ENCODE assay signal across 10 cellular contexts in genomic region chr2:5690718-5691658, GRCh38. TPM values are rescaled to one million over a fixed set of nuclear protein-coding genes. Genes with fewer than 3 reads are reported as not detected.
DNase-seq lines count a peak whose midpoint lies in the region; ATAC-seq and TF ChIP-seq lines count a peak whose summit lies in the region.
"Had no signal": no experiment of that assay in that cellular context is flagged by ENCODE, and none has a peak within 500 bp of the region (broad histone marks: within the 10 kb centered on the region; RNA-seq: fewer than 3 reads in every experiment).

No MANE protein-coding gene starts in this region.

- peak overlapping the region; percentile 80 for H3K4me2 ChIP-seq in IMR-90 (ENCODE audit: low read depth, low read length)

- peak overlapping the region; percentile 90; the same call in 1 of the 2 replicates for H3K23ac ChIP-seq in IMR-90 (ENCODE audit: low read depth, low read length)

- no peaks in the 10 kb centered on the region for H3K36me3 ChIP-seq in IMR-90 (ENCODE audit: control insufficient read depth, insufficient read depth, low read length)

- H3K27ac ChIP-seq in AG04450 (ENCODE audit: low read depth, low read length) (peak overlapping the region; percentile 61), IMR-90 (ENCODE audit: insufficient read depth, low read length) (peak overlapping the region; percentile 77)

- H3K4me3 ChIP-seq in AG04450 (ENCODE audit: low read depth, low read length), result peak overlapping the region; percentile 78
- H3K4me3 ChIP-seq in IMR-90 (ENCODE audit: insufficient read depth, low read depth, low read length), result peak overlapping the region; percentile 89
- peak overlapping the region; percentile 81 for H3K4me3 ChIP-seq in astrocyte of the spinal cord (ENCODE audit: low read depth, low read length)

- peak overlapping the region; percentile 38; the same call in 1 of the 2 replicates for H4K5ac ChIP-seq in IMR-90 (ENCODE audit: low read depth, low read length)

- H3K56ac ChIP-seq in IMR-90 (ENCODE audit: extremely low read depth, insufficient read depth, low read length), result peak overlapping the region; percentile 94; the same call in 1 of the 2 replicates

- H4K91ac ChIP-seq in IMR-90 (ENCODE audit: insufficient read depth, low read depth, low read length), result no peak overlapping the region; the same call in 1 of the 2 replicates

- peak; percentile 42 for ATAC-seq in IMR-90 (ENCODE audit: low read depth)
- no peak for ATAC-seq in HG03521 (IDR thresholded peaks at IDR 0.05; ENCODE audit: unreplicated experiment)
- no peak for ATAC-seq in GM18909 (IDR thresholded peaks at IDR 0.05; ENCODE audit: poor library complexity, unreplicated experiment)

- peak overlapping the region; percentile 48; the same call in 1 of the 2 replicates for H3K18ac ChIP-seq in IMR-90 (ENCODE audit: low read depth, low read length)

- H3K9me3 ChIP-seq in AG04450 (ENCODE audit: control insufficient read depth, insufficient read depth, low read length), result no peaks in the 10 kb centered on the region; the same call in 1 of the 2 replicates
- no peaks in the 10 kb centered on the region for H3K9me3 ChIP-seq in IMR-90 (ENCODE audit: control insufficient read depth, insufficient read depth, low read length)

- no peaks in the 10 kb centered on the region for H3K9me1 ChIP-seq in IMR-90 (ENCODE audit: insufficient read depth, low read length)

- in situ Hi-C loops in IMR-90 (cut with MboI; ENCODE audit: low sequenced_read_pairs) (no loop called here), astrocyte of the spinal cord (cut with HindIII; ENCODE audit: low sequenced_read_pairs) (no loop called here)

- peak overlapping the region; percentile 66 for H2BK5ac ChIP-seq in IMR-90 (ENCODE audit: low read depth, low read length, poor library complexity, severe bottlenecking)

- peak overlapping the region; percentile 93 for H3K9ac ChIP-seq in IMR-90 (ENCODE audit: low read depth, low read length)

- H3K27me3 ChIP-seq in AG04450 (ENCODE audit: control insufficient read depth, insufficient read depth, low read length) (no peaks in the 10 kb centered on the region), IMR-90 (ENCODE audit: control insufficient read depth, insufficient read depth, low read length) (no peaks in the 10 kb centered on the region)

- 0% methylated on average over 6 of the region's 68 CpGs; no CpG with 5 or more reads in 1 of the 2 experiments for WGBS in IMR-90 (ENCODE audit: extremely low coverage in 2 of 2, insufficient read length in 1 of 2), 2 experiments

- no peak overlapping the region for H2AK5ac ChIP-seq in IMR-90 (ENCODE audit: low read depth, low read length)

- peak overlapping the region; percentile 79 for H3K14ac ChIP-seq in IMR-90 (replicated peaks; ENCODE audit: low read depth, low read length)

- no TSS peak for BruUV-seq in IMR-90 (replicated peaks; lab: Mats Ljungman, UMichigan)

- no peak for TF ChIP-seq RAD21 in IMR-90 (IDR thresholded peaks at IDR 0.05; ENCODE audit: low read length)

- peak overlapping the region; percentile 64 for H2BK120ac ChIP-seq in IMR-90 (ENCODE audit: low read depth, low read length)

- peak overlapping the region; percentile 80 for H3K4ac ChIP-seq in IMR-90 (ENCODE audit: low read depth, low read length)

- H3K79me1 ChIP-seq in IMR-90 (ENCODE audit: low read depth in 1 of 2, low read length in 2 of 2), result peaks cover 0 to 8% of the 10 kb centered on the region in 2 experiments; a peak in 2 of 4 replicates

- H2AFZ ChIP-seq in IMR-90 (replicated peaks; ENCODE audit: low read length, poor library complexity), result peak overlapping the region; percentile 89

- peak overlapping the region; percentile 80 for H2AK9ac ChIP-seq in IMR-90 (replicated peaks; ENCODE audit: low read depth, low read length, poor library complexity)

- DNase-seq in AG04450 (ENCODE audit: low read depth, low spot score) (no peak), IMR-90 (peak; percentile 66), astrocyte of the spinal cord (ENCODE audit: low read depth, low spot score) (peak; percentile 78), medulla oblongata (ENCODE audit: extremely low spot score) (peak; percentile 11), SW480 (ENCODE audit: low spot score) (no peak)
- DNase-seq in stimulated activated CD4-positive, alpha-beta T cell treated with anti-CD3 and anti-CD28 coated beads, Interleukin-4, amount 100 ng/mL, for 1 hour, result no peak
- DNase-seq: stimulated activated CD4-positive, alpha-beta T cell treated with anti-CD3 and anti-CD28 coated beads, Interleukin-15, amount 100 ng/mL, for 24 hours had no signal

- peaks cover 12% of the 10 kb centered on the region; the same call in 1 of the 2 replicates for H4K20me1 ChIP-seq in IMR-90 (ENCODE audit: insufficient read depth, low read length)

- no peak for TF ChIP-seq CTCF in AG04450 (IDR thresholded peaks at IDR 0.05; ENCODE audit: low read depth, low read length)
- TF ChIP-seq CTCF in IMR-90 (conservative IDR thresholded peaks at IDR 0.05; ENCODE audit: low read depth, low read length), result no peak
- no peak for TF ChIP-seq CTCF in astrocyte of the spinal cord (IDR thresholded peaks at IDR 0.05; ENCODE audit: low read depth, low read length)

- peak overlapping the region; percentile 44 to 76; a peak in 2 of 4 replicates for H4K8ac ChIP-seq in IMR-90 (ENCODE audit: low read depth in 2 of 2, low read length in 2 of 2)

- POLR2A ChIA-PET in AG04450 (lab: Yijun Ruan, JAX), result interaction anchor here (0.6 to 1.8 kb wide), 2 partner anchors 195 to 205 kb away, joined by 3 to 6 read pairs; no protein-coding TSS in a partner anchor
- POLR2A ChIA-PET in IMR-90 (lab: Charles Lee; ENCODE audit: unreplicated experiment), result no interaction called here

- no peak overlapping the region for H2BK20ac ChIP-seq in IMR-90 (ENCODE audit: low read depth, low read length)

- H2BK15ac ChIP-seq in IMR-90 (ENCODE audit: low read depth, low read length), result peak overlapping the region; percentile 1; the same call in 1 of the 3 replicates

- dilution Hi-C loops in IMR-90 (cut with HindIII; ENCODE audit: low sequenced_read_pairs, unreplicated experiment), result no loop called here

- CTCF ChIA-PET in AG04450 (lab: Charles Lee) (interaction anchor here (0.6 to 2.5 kb wide), 3 partner anchors 225 to 479 kb away, joined by 3 to 14 read pairs (median 3); no protein-coding TSS in a partner anchor), IMR-90 (lab: Yijun Ruan, JAX) (no interaction called here)

- peak; percentile 11; the same call in 1 of the 2 replicates for TF ChIP-seq POLR2A in IMR-90 (IDR thresholded peaks at IDR 0.05; ENCODE audit: low read depth, low read length)

- intact Hi-C loops in IMR-90 (cut with micrococcal nuclease), result loop anchor here (5.0 kb wide), 1 partner anchor 491 kb away; no protein-coding TSS in a partner anchor

- H3K4me1 ChIP-seq in IMR-90 (ENCODE audit: control insufficient read depth, insufficient read depth, low read length), result peaks cover 3% of the 10 kb centered on the region; the same call in 1 of the 2 replicates

TF ChIP-seq in IMR-90, 13 proteins besides CTCF, POLR2A, EP300 and RAD21:
- TF ChIP-seq RFX5 (IDR thresholded peaks at IDR 0.05; ENCODE audit: low read depth, low read length), result no peak
- TF ChIP-seq USF2 (IDR thresholded peaks at IDR 0.05; ENCODE audit: low read depth, low read length), result no peak
- TF ChIP-seq RCOR1 (IDR thresholded peaks at IDR 0.05; ENCODE audit: insufficient replicate concordance, low read length), result no peak
- TF ChIP-seq CHD1 (IDR thresholded peaks at IDR 0.05; ENCODE audit: low read depth, low read length), result no peak
- no peak for TF ChIP-seq MXI1 (IDR thresholded peaks at IDR 0.05; ENCODE audit: borderline replicate concordance, low read depth, low read length)
- TF ChIP-seq FOS (IDR thresholded peaks at IDR 0.05; ENCODE audit: low read depth, low read length), result no peak
- TF ChIP-seq, protein P1, sequence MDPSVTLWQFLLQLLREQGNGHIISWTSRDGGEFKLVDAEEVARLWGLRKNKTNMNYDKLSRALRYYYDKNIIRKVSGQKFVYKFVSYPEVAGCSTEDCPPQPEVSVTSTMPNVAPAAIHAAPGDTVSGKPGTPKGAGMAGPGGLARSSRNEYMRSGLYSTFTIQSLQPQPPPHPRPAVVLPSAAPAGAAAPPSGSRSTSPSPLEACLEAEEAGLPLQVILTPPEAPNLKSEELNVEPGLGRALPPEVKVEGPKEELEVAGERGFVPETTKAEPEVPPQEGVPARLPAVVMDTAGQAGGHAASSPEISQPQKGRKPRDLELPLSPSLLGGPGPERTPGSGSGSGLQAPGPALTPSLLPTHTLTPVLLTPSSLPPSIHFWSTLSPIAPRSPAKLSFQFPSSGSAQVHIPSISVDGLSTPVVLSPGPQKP (IDR thresholded peaks at IDR 0.05; ENCODE audit: borderline replicate concordance, low read depth, low read length), result no peak

RNA-seq across cellular contexts. Expression of gene SOX11, which starts 1.2 kb away (rescaled TPM):
- polyA plus RNA-seq in AG04450 (2011; rRNA removed) (2.3 and 2.8 TPM in 2 replicates), IMR-90 (2012; rRNA removed) (1.9 and 2.2 TPM in 2 replicates)
- polyA minus RNA-seq in AG04450 (2011; rRNA and poly(A)+ RNA removed), result 4.7 and 6.9 TPM in 2 replicates
- 2.2 and 4.7 TPM in 2 replicates for total RNA-seq in IMR-90 (2012; rRNA removed)
- 0.78 and 1.3 TPM in 2 replicates for polyA plus RNA-seq in IMR-90 (2012; cell fraction: cytosol; rRNA removed)
- 2.7 and 3.1 TPM in 2 replicates for polyA plus RNA-seq in IMR-90 (2012; cell fraction: nucleus; rRNA removed; ENCODE audit: low replicate concordance)
- total RNA-seq: SK-MEL-5 had no signal

Comparison
In these comparisons a context has a peak if more than half of its experiments do, and no peak if none do; other contexts are left out.
1. DNase-seq: peak in IMR-90 (single experiment), astrocyte of the spinal cord (single experiment) and medulla oblongata (single experiment); none in AG04450 (single experiment), stimulated activated CD4-positive, alpha-beta T cell treated with anti-CD3 and anti-CD28 coated beads, Interleukin-4, amount 100 ng/mL, for 1 hour (single experiment) and SW480 (single experiment).
2. Peak in every context shown above with its lines, with median percentiles within 50 percentile points of each other: H3K4me3 ChIP-seq.